33 cellular contexts compared by ENCODE assay signal in genomic region chr5:55223988-55224240, GRCh38. TPM values are rescaled to one million over a fixed set of nuclear protein-coding genes. Genes with fewer than 3 reads are reported as not detected.
A peak's percentile ranks its signal among the peaks of the same experiment; 100 is the strongest.
DNase-seq lines count a peak whose midpoint lies in the region; ATAC-seq lines count a peak whose summit lies in the region.
"Had no signal": no experiment of that assay in that cellular context is flagged by ENCODE, and none has a peak within 500 bp of the region (broad histone marks: within the 10 kb centered on the region; RNA-seq: fewer than 3 reads in every experiment).

No MANE protein-coding gene starts in this region.

- no peak overlapping the region for H3K27ac ChIP-seq in naive thymus-derived CD4-positive, alpha-beta T cell (ENCODE audit: low read depth, low read length)
- H3K27ac ChIP-seq: colonic mucosa, esophagus squamous epithelium, heart right ventricle, ovary, SJSA1, skin epidermis, upper lobe of left lung had no signal

- intact Hi-C loops in naive thymus-derived CD4-positive, alpha-beta T cell (cut with micrococcal nuclease) = loop anchor here (1.0 to 10.0 kb wide), 3 partner anchors 8 to 319 kb away; partner anchors contain the start of gene CCNO (in 1 of the 2)
- intact Hi-C loops in Right ventricle myocardium superior (cut with DNase I) = no loop called here

- H3K27me3 ChIP-seq in naive thymus-derived CD4-positive, alpha-beta T cell (ENCODE audit: control insufficient read depth in 2 of 2, insufficient read depth in 2 of 2, low read length in 2 of 2) = peaks cover 13 to 65% of the 10 kb centered on the region in 2 donors
- H3K27me3 ChIP-seq: SJSA1 had no signal

- no peaks in the 10 kb centered on the region for H3K36me3 ChIP-seq in naive thymus-derived CD4-positive, alpha-beta T cell (ENCODE audit: control insufficient read depth in 2 of 3, insufficient read depth in 3 of 3, low read length in 3 of 3)
- H3K36me3 ChIP-seq: colonic mucosa, esophagus squamous epithelium, heart right ventricle, ovary, SJSA1, upper lobe of left lung had no signal

- POLR2A ChIA-PET in activated naive CD8-positive, alpha-beta T cell treated with anti-CD3 and anti-CD28 coated beads, Interleukin-2, amount 10 ng/mL, durations not matched to agents 7 days and 5 days (lab: Charles Lee) = interaction anchor here (0.6 to 1.3 kb wide), 3 partner anchors 11 to 721 kb away, joined by 3 read pairs; no protein-coding TSS in a partner anchor
- POLR2A ChIA-PET in naive thymus-derived CD4-positive, alpha-beta T cell (lab: Charles Lee) = no interaction called here

- DNase-seq in activated naive CD4-positive, alpha-beta T cell (lab: John Stamatoyannopoulos, UW) = no peak
- DNase-seq in activated naive CD8-positive, alpha-beta T cell treated with anti-CD3 and anti-CD28 coated beads, Interleukin-2, amount 10 ng/mL, durations not matched to agents 7 days and 5 days = no peak
- no peak for DNase-seq in naive thymus-derived CD4-positive, alpha-beta T cell
- no peak for DNase-seq in stimulated activated naive B cell treated with anti-CD40 and anti-IgM and Interleukin-4, amounts not matched to agents 10 μg/mL and 1 μg/mL and 100 μg/mL, for 72 hours
- DNase-seq in DMS114 treated with DMSO at 0.1 percent for 48 hours (lab: John Stamatoyannopoulos, UW; ENCODE audit: unreplicated experiment) = no peak
- no peak for DNase-seq in left lobe of liver (ENCODE audit: low spot score)
- no peak for DNase-seq in Right ventricle myocardium superior
- DNase-seq: activated gamma-delta T cell; amygdala; colonic mucosa; DND-41; effector memory CD8-positive, alpha-beta T cell; esophagus squamous epithelium; foreskin melanocyte; HCEC 1CT; heart right ventricle; NCI-H1417; NCI-H2081 treated with DMSO at 0.1 percent for 48 hours; NCI-H226; NCI-H69; ovary had no signal

- no peak overlapping the region for H3K27ac Mint-ChIP-seq in activated naive CD4-positive, alpha-beta T cell treated with anti-CD3 and anti-CD28 coated beads, Interleukin-2, amount 50 U/mL, for 24 hours
- H3K27ac Mint-ChIP-seq in activated naive CD8-positive, alpha-beta T cell treated with anti-CD3 and anti-CD28 coated beads, Interleukin-2, amount 10 ng/mL, durations not matched to agents 7 days and 5 days = no peak overlapping the region
- H3K27ac Mint-ChIP-seq in naive thymus-derived CD4-positive, alpha-beta T cell = peak overlapping the region in 1 of 9 donors; percentile 43
- H3K27ac Mint-ChIP-seq in stimulated activated naive B cell treated with anti-CD40 and anti-IgM and Interleukin-4, amounts not matched to agents 10 μg/mL and 1 μg/mL and 100 μg/mL, for 72 hours = peak overlapping the region; percentile 91
- H3K27ac Mint-ChIP-seq: activated CD4-positive, alpha-beta memory T cell treated with anti-CD3 and anti-CD28 coated beads for 36 hours; effector memory CD8-positive, alpha-beta T cell had no signal

- ATAC-seq in activated naive CD8-positive, alpha-beta T cell treated with anti-CD3 and anti-CD28 coated beads, Interleukin-2, amount 10 ng/mL, durations not matched to agents 7 days and 5 days (ENCODE audit: low read depth) = no peak
- ATAC-seq in naive thymus-derived CD4-positive, alpha-beta T cell = no peak
- no peak for ATAC-seq in stimulated activated naive B cell treated with anti-CD40 and anti-IgM and Interleukin-4, amounts not matched to agents 10 μg/mL and 1 μg/mL and 100 μg/mL, for 72 hours (replicated peaks)
- ATAC-seq in left lobe of liver (no peak), Right ventricle myocardium superior (ENCODE audit: poor library complexity) (no peak)
- ATAC-seq: effector memory CD8-positive, alpha-beta T cell; heart right ventricle; Panc1 had no signal

- H3K4me1 ChIP-seq in naive thymus-derived CD4-positive, alpha-beta T cell (ENCODE audit: control insufficient read depth in 2 of 2, insufficient read depth in 2 of 2, low read length in 2 of 2) = peaks cover 19 to 24% of the 10 kb centered on the region in 2 donors

- no peak overlapping the region for H3K4me3 ChIP-seq in naive thymus-derived CD4-positive, alpha-beta T cell (ENCODE audit: low read length)
- H3K4me3 ChIP-seq: colonic mucosa, ovary, SJSA1, skin epidermis, upper lobe of left lung had no signal

- no peaks in the 10 kb centered on the region for H3K9me3 ChIP-seq in naive thymus-derived CD4-positive, alpha-beta T cell (ENCODE audit: control insufficient read depth in 2 of 3, low read length in 3 of 3)
- H3K9me3 ChIP-seq: colonic mucosa, esophagus squamous epithelium, heart right ventricle, ovary, SJSA1, upper lobe of left lung had no signal

- peaks cover 66% of the 10 kb centered on the region for H3K27me3 Mint-ChIP-seq in activated naive CD4-positive, alpha-beta T cell treated with anti-CD3 and anti-CD28 coated beads, Interleukin-2, amount 50 U/mL, for 24 hours
- H3K27me3 Mint-ChIP-seq in activated naive CD8-positive, alpha-beta T cell treated with anti-CD3 and anti-CD28 coated beads, Interleukin-2, amount 10 ng/mL, durations not matched to agents 7 days and 5 days = peaks cover 89% of the 10 kb centered on the region
- H3K27me3 Mint-ChIP-seq in naive thymus-derived CD4-positive, alpha-beta T cell = peaks cover 79 to 90% (median 84%) of the 10 kb centered on the region in 5 donors
- H3K27me3 Mint-ChIP-seq in stimulated activated naive B cell treated with anti-CD40 and anti-IgM and Interleukin-4, amounts not matched to agents 10 μg/mL and 1 μg/mL and 100 μg/mL, for 72 hours = peaks cover 75 to 85% of the 10 kb centered on the region in 2 donors

- no peaks in the 10 kb centered on the region for H3K36me3 Mint-ChIP-seq in activated naive CD4-positive, alpha-beta T cell treated with anti-CD3 and anti-CD28 coated beads, Interleukin-2, amount 50 U/mL, for 24 hours
- no peaks in the 10 kb centered on the region for H3K36me3 Mint-ChIP-seq in activated naive CD8-positive, alpha-beta T cell treated with anti-CD3 and anti-CD28 coated beads, Interleukin-2, amount 10 ng/mL, durations not matched to agents 7 days and 5 days
- H3K36me3 Mint-ChIP-seq in naive thymus-derived CD4-positive, alpha-beta T cell = peaks cover 0 to 5% (median 0%) of the 10 kb centered on the region in 5 donors
- H3K36me3 Mint-ChIP-seq in stimulated activated naive B cell treated with anti-CD40 and anti-IgM and Interleukin-4, amounts not matched to agents 10 μg/mL and 1 μg/mL and 100 μg/mL, for 72 hours = peaks cover 0 to 2% of the 10 kb centered on the region in 2 donors
- H3K36me3 Mint-ChIP-seq: activated CD4-positive, alpha-beta memory T cell treated with anti-CD3 and anti-CD28 coated beads for 36 hours had no signal

- H3K4me1 Mint-ChIP-seq in activated naive CD4-positive, alpha-beta T cell treated with anti-CD3 and anti-CD28 coated beads, Interleukin-2, amount 50 U/mL, for 24 hours = peaks cover 42% of the 10 kb centered on the region
- H3K4me1 Mint-ChIP-seq in activated naive CD8-positive, alpha-beta T cell treated with anti-CD3 and anti-CD28 coated beads, Interleukin-2, amount 10 ng/mL, durations not matched to agents 7 days and 5 days = peaks cover 34% of the 10 kb centered on the region
- peaks cover 20 to 55% (median 44%) of the 10 kb centered on the region in 7 donors for H3K4me1 Mint-ChIP-seq in naive thymus-derived CD4-positive, alpha-beta T cell
- peaks cover 29 to 57% of the 10 kb centered on the region in 2 donors for H3K4me1 Mint-ChIP-seq in stimulated activated naive B cell treated with anti-CD40 and anti-IgM and Interleukin-4, amounts not matched to agents 10 μg/mL and 1 μg/mL and 100 μg/mL, for 72 hours

- H3K9me3 Mint-ChIP-seq in activated naive CD4-positive, alpha-beta T cell treated with anti-CD3 and anti-CD28 coated beads, Interleukin-2, amount 50 U/mL, for 24 hours = no peaks in the 10 kb centered on the region
- no peaks in the 10 kb centered on the region for H3K9me3 Mint-ChIP-seq in activated naive CD8-positive, alpha-beta T cell treated with anti-CD3 and anti-CD28 coated beads, Interleukin-2, amount 10 ng/mL, durations not matched to agents 7 days and 5 days
- H3K9me3 Mint-ChIP-seq in naive thymus-derived CD4-positive, alpha-beta T cell = peaks cover 0 to 5% (median 0%) of the 10 kb centered on the region in 11 donors
- peaks cover 3 to 5% of the 10 kb centered on the region in 2 donors for H3K9me3 Mint-ChIP-seq in stimulated activated naive B cell treated with anti-CD40 and anti-IgM and Interleukin-4, amounts not matched to agents 10 μg/mL and 1 μg/mL and 100 μg/mL, for 72 hours
- H3K9me3 Mint-ChIP-seq: activated CD4-positive, alpha-beta memory T cell treated with anti-CD3 and anti-CD28 coated beads for 36 hours; effector memory CD8-positive, alpha-beta T cell had no signal

- peak overlapping the region; percentile 59 for H3K4me3 Mint-ChIP-seq in activated naive CD4-positive, alpha-beta T cell treated with anti-CD3 and anti-CD28 coated beads, Interleukin-2, amount 50 U/mL, for 24 hours
- H3K4me3 Mint-ChIP-seq in activated naive CD8-positive, alpha-beta T cell treated with anti-CD3 and anti-CD28 coated beads, Interleukin-2, amount 10 ng/mL, durations not matched to agents 7 days and 5 days = peak overlapping the region; percentile 5
- peak overlapping the region; percentile 30 to 74 (median 54) for H3K4me3 Mint-ChIP-seq in naive thymus-derived CD4-positive, alpha-beta T cell
- peak overlapping the region; percentile 59 to 69 for H3K4me3 Mint-ChIP-seq in stimulated activated naive B cell treated with anti-CD40 and anti-IgM and Interleukin-4, amounts not matched to agents 10 μg/mL and 1 μg/mL and 100 μg/mL, for 72 hours
- H3K4me3 Mint-ChIP-seq: activated CD4-positive, alpha-beta memory T cell treated with anti-CD3 and anti-CD28 coated beads for 36 hours had no signal

- CTCF ChIA-PET in naive thymus-derived CD4-positive, alpha-beta T cell (lab: Charles Lee) = no interaction called here

RNA-seq across cellular contexts. Expression of gene MCIDAS, which starts 3.2 kb away (rescaled TPM):
- not detected for total RNA-seq in activated naive CD8-positive, alpha-beta T cell treated with anti-CD3 and anti-CD28 coated beads, Interleukin-2, amount 10 ng/mL, durations not matched to agents 7 days and 5 days
- not detected for total RNA-seq in naive thymus-derived CD4-positive, alpha-beta T cell
- polyA plus RNA-seq in naive thymus-derived CD4-positive, alpha-beta T cell = not detected
- total RNA-seq in left lobe of liver (not detected), Right ventricle myocardium superior (not detected)
- total RNA-seq: activated CD4-positive, alpha-beta memory T cell treated with anti-CD3 and anti-CD28 coated beads for 36 hours; esophagus squamous epithelium; heart right ventricle; lung microvascular endothelial cell; subcutaneous adipose tissue had no signal
- polyA plus RNA-seq: heart right ventricle, ovary had no signal

RNA-seq across cellular contexts. Expression of gene CCNO, which starts 9.5 kb away (rescaled TPM):
- not detected for total RNA-seq in activated naive CD8-positive, alpha-beta T cell treated with anti-CD3 and anti-CD28 coated beads, Interleukin-2, amount 10 ng/mL, durations not matched to agents 7 days and 5 days
- not detected for total RNA-seq in naive thymus-derived CD4-positive, alpha-beta T cell
- not detected for polyA plus RNA-seq in naive thymus-derived CD4-positive, alpha-beta T cell
- total RNA-seq in left lobe of liver (not detected), Right ventricle myocardium superior (not detected)
- total RNA-seq: activated CD4-positive, alpha-beta memory T cell treated with anti-CD3 and anti-CD28 coated beads for 36 hours; lung microvascular endothelial cell had no signal

RNA-seq across cellular contexts. Expression of gene CDC20B, which starts 50.9 kb away (rescaled TPM):
- under 1 TPM; 0.28 to 0.48 TPM for total RNA-seq in activated naive CD8-positive, alpha-beta T cell treated with anti-CD3 and anti-CD28 coated beads, Interleukin-2, amount 10 ng/mL, durations not matched to agents 7 days and 5 days
- under 1 TPM in 1 of 5 experiments, not detected in 4; 0.44 TPM for total RNA-seq in naive thymus-derived CD4-positive, alpha-beta T cell
- not detected for polyA plus RNA-seq in naive thymus-derived CD4-positive, alpha-beta T cell
- total RNA-seq in left lobe of liver = not detected
- total RNA-seq in Right ventricle myocardium superior = not detected
- total RNA-seq: A673; activated CD4-positive, alpha-beta memory T cell treated with anti-CD3 and anti-CD28 coated beads for 36 hours; bronchial epithelial cell; colonic mucosa; esophagus squamous epithelium; heart right ventricle; renal cortical epithelial cell; SJSA1; subcutaneous adipose tissue had no signal
- polyA plus RNA-seq: BJ, heart right ventricle, ovary had no signal

Comparison
In these comparisons a context has a peak if more than half of its experiments do, and no peak if none do; other contexts are left out.
1. H3K4me3 Mint-ChIP-seq: peak in every context shown above with its lines; median percentile 64 in stimulated activated naive B cell treated with anti-CD40 and anti-IgM and Interleukin-4, amounts not matched to agents 10 μg/mL and 1 μg/mL and 100 μg/mL, for 72 hours; 59 in activated naive CD4-positive, alpha-beta T cell treated with anti-CD3 and anti-CD28 coated beads, Interleukin-2, amount 50 U/mL, for 24 hours; 54 in naive thymus-derived CD4-positive, alpha-beta T cell; 5 in activated naive CD8-positive, alpha-beta T cell treated with anti-CD3 and anti-CD28 coated beads, Interleukin-2, amount 10 ng/mL, durations not matched to agents 7 days and 5 days.